Comparison of ENCODE assay signal across 8 cellular contexts in genomic region chr15:84845631-84846030, GRCh38. TPM values are rescaled to one million over a fixed set of nuclear protein-coding genes. Genes with fewer than 3 reads are reported as not detected.
DNase-seq lines count a peak whose midpoint lies in the region; FAIRE-seq and TF ChIP-seq lines count a peak whose summit lies in the region.
"Not testable (repeated sequence)": the region's sequence is repeated elsewhere in the genome, so short reads cannot be mapped to it uniquely, and the experiment has no call there.

No MANE protein-coding gene starts in this region.

- TF ChIP-seq EP300 in H1 (IDR thresholded peaks at IDR 0.05; ENCODE audit: borderline replicate concordance in 1 of 2, low read depth in 2 of 2, low read length in 2 of 2); sigmoid colon (IDR thresholded peaks at IDR 0.05): not testable (repeated sequence)

- H3K4me3 ChIP-seq in Loucy (ENCODE audit: low read length, poor library complexity, severe bottlenecking); H1 (ENCODE audit: extremely low read depth in 1 of 4, insufficient read depth in 2 of 4, low read depth in 3 of 4, low read length in 4 of 4); keratinocyte (ENCODE audit: control insufficient read depth in 2 of 3, extremely low read depth in 1 of 3, insufficient read depth in 2 of 3, low read depth in 1 of 3, low read length in 3 of 3); sigmoid colon; vagina: not testable (repeated sequence)

- H3K9ac ChIP-seq in Loucy (ENCODE audit: low read depth, low read length, poor library complexity, severe bottlenecking); H1 (replicated peaks in 1 of 4; ENCODE audit: extremely low read depth in 1 of 4, low read depth in 3 of 4, low read length in 3 of 4); keratinocyte (ENCODE audit: control insufficient read depth, extremely low read depth, insufficient read depth, low read length): not testable (repeated sequence)

- H4K8ac ChIP-seq in H1 (ENCODE audit: extremely low read depth, insufficient read depth, low read length) = not testable (repeated sequence)

- not testable (repeated sequence) for H3K9me1 ChIP-seq in keratinocyte (ENCODE audit: control insufficient read depth, extremely low read depth, insufficient read depth, low read length)

- CTCF ChIA-PET in H1 (lab: Charles Lee; ENCODE audit: partially characterized antibody) = interaction anchor here (0.7 to 6.7 kb wide), 28 partner anchors 7 to 198 kb away, joined by 3 to 89 read pairs (median 4); no protein-coding TSS in a partner anchor

- not testable (repeated sequence) for H3K27ac ChIP-seq in H1 (ENCODE audit: low read depth, low read length); keratinocyte (ENCODE audit: control insufficient read depth, insufficient read depth, low read length)
- peak overlapping the region; percentile 54 to 90 (median 67) for H3K27ac ChIP-seq in sigmoid colon
- H3K27ac ChIP-seq in vagina = peak overlapping the region; percentile 27

- H3K27me3 ChIP-seq in Loucy (ENCODE audit: insufficient read depth, low read length, poor library complexity, severe bottlenecking); H1 (replicated peaks in 1 of 4; ENCODE audit: control insufficient read depth in 3 of 4, extremely low read depth in 1 of 4, insufficient read depth in 3 of 4, low read length in 3 of 4); keratinocyte (ENCODE audit: control insufficient read depth, extremely low read depth, insufficient read depth, low read length); sigmoid colon; vagina: not testable (repeated sequence)

- not testable (repeated sequence) for H3K79me2 ChIP-seq in Loucy (ENCODE audit: insufficient read depth, low read length); H1 (ENCODE audit: control insufficient read depth in 1 of 2, insufficient read depth in 2 of 2, low read length in 2 of 2); keratinocyte (ENCODE audit: control insufficient read depth, insufficient read depth, low read length)

- peak; percentile 32 for DNase-seq in GM04504 (ENCODE audit: low read depth)
- DNase-seq in SK-MEL-5 (ENCODE audit: low read depth, low spot score) = peak; percentile 72
- DNase-seq in activated T-cell treated with anti-CD3 and anti-CD28 coated beads for 4 hours = peak; percentile 13
- DNase-seq in H1 (ENCODE audit: low read depth in 1 of 2, low spot score in 2 of 2) = peak; percentile 27 to 78
- DNase-seq in keratinocyte (ENCODE audit: low read depth, low spot score) = peak; percentile 33
- DNase-seq in sigmoid colon = peak; percentile 83
- DNase-seq in vagina (ENCODE audit: extremely low spot score in 2 of 2) = not testable (repeated sequence)

- not testable (repeated sequence) for H3K9me2 ChIP-seq in Loucy (replicated peaks; ENCODE audit: low read depth, low read length)

- H3K4me2 ChIP-seq in Loucy (ENCODE audit: low read depth, low read length, poor library complexity, severe bottlenecking); H1 (ENCODE audit: insufficient read depth in 1 of 2, low read depth in 2 of 2, low read length in 2 of 2); keratinocyte (ENCODE audit: control insufficient read depth, extremely low read depth, insufficient read depth, low read depth, low read length): not testable (repeated sequence)

- H4K5ac ChIP-seq in H1 (ENCODE audit: insufficient read length, low read depth, low read length) = not testable (repeated sequence)

- H3K56ac ChIP-seq in H1 (replicated peaks; ENCODE audit: insufficient read length, low read depth, low read length) = not testable (repeated sequence)

- not testable (repeated sequence) for H3K18ac ChIP-seq in H1 (ENCODE audit: extremely low read depth, low read length)

- not testable (repeated sequence) for H3K23ac ChIP-seq in H1 (ENCODE audit: insufficient read length)

- H2AFZ ChIP-seq in Loucy (ENCODE audit: low read length); H1 (ENCODE audit: low read length); keratinocyte (ENCODE audit: control insufficient read depth, low read length): not testable (repeated sequence)

- H4K20me1 ChIP-seq in Loucy (ENCODE audit: insufficient read depth, low read length, poor library complexity, severe bottlenecking); H1 (replicated peaks in 1 of 2; ENCODE audit: control insufficient read depth in 1 of 2, insufficient read depth in 2 of 2, low read length in 2 of 2); keratinocyte (ENCODE audit: control insufficient read depth, extremely low read depth, insufficient read depth, low read length): not testable (repeated sequence)

- dilution Hi-C loops in keratinocyte (cut with MboI; ENCODE audit: extremely low pct_ligation_motif_present, low sequenced_read_pairs) = not testable (repeated sequence)

- not testable (repeated sequence) for H2BK5ac ChIP-seq in H1 (ENCODE audit: low read depth, low read length)

- not testable (repeated sequence) for H3K9me3 ChIP-seq in Loucy (ENCODE audit: insufficient read depth, low read depth, low read length); H1 (ENCODE audit: insufficient read depth in 2 of 2, low read depth in 1 of 2, low read length in 1 of 2); keratinocyte (ENCODE audit: control insufficient read depth, low read depth, low read length); sigmoid colon; vagina

- H3K79me1 ChIP-seq in H1 (ENCODE audit: low read depth, low read length) = not testable (repeated sequence)

- H3K23me2 ChIP-seq in H1 (ENCODE audit: low read depth, low read length) = not testable (repeated sequence)

- H2BK20ac ChIP-seq in H1 (ENCODE audit: low read length) = not testable (repeated sequence)

- not testable (repeated sequence) for H2BK15ac ChIP-seq in H1 (ENCODE audit: low read length)

- H2BK120ac ChIP-seq in H1 (replicated peaks; ENCODE audit: low read depth, low read length) = not testable (repeated sequence)

- not testable (repeated sequence) for H4K91ac ChIP-seq in H1 (replicated peaks; ENCODE audit: insufficient read length, low read length)

- TF ChIP-seq RAD21 in H1 (IDR thresholded peaks at IDR 0.05 in 1 of 2, conservative IDR thresholded peaks at IDR 0.05 in 1 of 2; ENCODE audit: low read depth in 2 of 2, low read length in 2 of 2) = peak; percentile 60 to 64

- H3K14ac ChIP-seq in H1 (ENCODE audit: insufficient read length) = not testable (repeated sequence)

- TF ChIP-seq CTCF in Loucy (conservative IDR thresholded peaks at IDR 0.05; ENCODE audit: low read length) = peak; percentile 74
- TF ChIP-seq CTCF in H1 (IDR thresholded peaks at IDR 0.05; ENCODE audit: control extremely low read depth in 1 of 3, insufficient read depth in 1 of 3, low read depth in 1 of 3, low read length in 3 of 3) = peak; percentile 56 to 69 (median 63)
- TF ChIP-seq CTCF in keratinocyte (optimal IDR thresholded peaks at IDR 0.05 in 1 of 3, IDR thresholded peaks at IDR 0.05 in 1 of 3, conservative IDR thresholded peaks at IDR 0.05 in 1 of 3; ENCODE audit: extremely low read depth in 1 of 3, insufficient read depth in 2 of 3, low read length in 3 of 3) = peak; percentile 56 to 72 (median 66)
- TF ChIP-seq CTCF in sigmoid colon (IDR thresholded peaks at IDR 0.05) = peak; percentile 20 to 73 (median 68)
- TF ChIP-seq CTCF in vagina (IDR thresholded peaks at IDR 0.05) = peak; percentile 43 to 60 (median 49)

- not testable (repeated sequence) for H2AK5ac ChIP-seq in H1 (ENCODE audit: low read depth, low read length)

- H3K4ac ChIP-seq in H1 (replicated peaks; ENCODE audit: insufficient read length, low read depth, low read length) = not testable (repeated sequence)

- WGBS in H1 (ENCODE audit: extremely low coverage in 1 of 2, insufficient coverage in 1 of 2, insufficient read length in 1 of 2, insufficient replicate concordance in 2 of 2, low coverage in 1 of 2, low lambda C conversion rate in 2 of 2, missing lambda C conversion rate in 1 of 2), 2 experiments = 88% methylated on average over 7 of the region's 7 CpGs; no CpG with 5 or more reads in 1 of the 2 experiments
- WGBS in sigmoid colon, 2 donors = 50 to 77% methylated on average over 7 of the region's 7 CpGs

- not testable (repeated sequence) for TF ChIP-seq POLR2A in H1 (IDR thresholded peaks at IDR 0.05; ENCODE audit: control extremely low read depth in 1 of 2, low read depth in 2 of 2, low read length in 2 of 2); sigmoid colon (IDR thresholded peaks at IDR 0.05); vagina (IDR thresholded peaks at IDR 0.05)

- in situ Hi-C loops in SK-MEL-5 (cut with HindIII; ENCODE audit: low pct_unique_long_range_greater_than_20kb, low sequenced_read_pairs) = not testable (repeated sequence)

- FAIRE-seq in H1 (lab: Jason Lieb, UNC) = peak; percentile 60
- peak; percentile 81 for FAIRE-seq in keratinocyte (lab: Jason Lieb, UNC)

- intact Hi-C loops in sigmoid colon (cut with DNase I) = loop anchor here (2.0 to 10.0 kb wide), 2 partner anchors 83 to 131 kb away; partner anchors contain the start of gene SEC11A
- intact Hi-C loops in vagina (cut with DNase I) = not testable (repeated sequence)

- POLR2A ChIA-PET in H1 (lab: Charles Lee; ENCODE audit: partially characterized antibody) = interaction anchor here (1.4 to 1.8 kb wide), 2 partner anchors 9 to 29 kb away, joined by 3 to 5 read pairs; partner anchors contain the start of gene ALPK3

- not testable (repeated sequence) for H3F3A ChIP-seq in Loucy (ENCODE audit: low read depth)

- H2BK12ac ChIP-seq in H1 (ENCODE audit: low read depth, low read length) = not testable (repeated sequence)

- not testable (repeated sequence) for H3K36me3 ChIP-seq in Loucy (ENCODE audit: insufficient read depth, low read length); H1 (ENCODE audit: control insufficient read depth in 2 of 4, insufficient read depth in 4 of 4, low read length in 3 of 4); keratinocyte (ENCODE audit: control insufficient read depth in 2 of 2, extremely low read depth in 1 of 2, insufficient read depth in 2 of 2, low read length in 2 of 2); sigmoid colon; vagina

- not testable (repeated sequence) for H3K4me1 ChIP-seq in Loucy (ENCODE audit: insufficient read depth, low read length, poor library complexity, severe bottlenecking); H1 (replicated peaks in 1 of 4; ENCODE audit: control insufficient read depth in 3 of 4, insufficient read depth in 4 of 4, low read length in 3 of 4); keratinocyte (ENCODE audit: control insufficient read depth, extremely low read depth, insufficient read depth, low read length); vagina
- peaks cover 0 to 29% (median 18%) of the 10 kb centered on the region in 4 donors for H3K4me1 ChIP-seq in sigmoid colon

RNA-seq across cellular contexts. Expression of gene ALPK3, which starts 28.5 kb away (rescaled TPM):
- 0.03 TPM in 2 replicates for total RNA-seq in SK-MEL-5 (2014; rRNA removed; shearing (Covaris generic))
- 0.01 and 0.11 TPM in 2 replicates for polyA plus RNA-seq in SK-MEL-5 (2015; cell fraction: cytosol; rRNA removed)
- 0.11 and 0.21 TPM in 2 replicates for polyA plus RNA-seq in SK-MEL-5 (2015; cell fraction: nucleus; rRNA removed)
- 16.0 and 19.2 TPM in 2 replicates for total RNA-seq in H1 (2021; fragmentation: NEBNext Ultra II Directional; extraction: Animal tissue kit (Norgen Biotek cat#: 25700))
- 4.4 and 4.9 TPM in 2 replicates for polyA plus RNA-seq in H1 (2011; rRNA removed)
- 4.2 TPM for polyA plus RNA-seq in H1 (2011; cell fraction: cytosol; rRNA removed)
- polyA plus RNA-seq in H1 (2011; cell fraction: nucleus; rRNA removed) = 10.3 TPM
- 7.6 to 11.5 TPM (median 8.7 TPM) in 4 replicates for polyA plus RNA-seq in H1 (2012, experiment 1 of 2)
- 4.6 TPM for polyA plus RNA-seq in H1 (2012, experiment 2 of 2)
- polyA plus RNA-seq in H1 (2013, experiment 1 of 2) = 6.6 TPM
- 5.8 TPM for polyA plus RNA-seq in H1 (2013, experiment 2 of 2)
- 9.1 and 14.5 TPM in 2 replicates for polyA minus RNA-seq in H1 (2011; rRNA and poly(A)+ RNA removed)
- 5.1 TPM for polyA minus RNA-seq in H1 (2011; cell fraction: cytosol; rRNA and poly(A)+ RNA removed)
- polyA minus RNA-seq in H1 (2011; cell fraction: nucleus; rRNA and poly(A)+ RNA removed) = 7.5 TPM
- polyA plus RNA-seq in keratinocyte = 0.07 to 0.33 TPM (median 0.07 TPM) in 3 replicates
- polyA plus RNA-seq in keratinocyte (2011; ENCODE audit: low read depth) = 0.19 TPM
- 0.05 and 0.07 TPM in 2 replicates for polyA plus RNA-seq in keratinocyte (2011; cell fraction: cytosol; rRNA removed)
- polyA plus RNA-seq in keratinocyte (2011; cell fraction: nucleus; rRNA removed) = 1.3 and 1.6 TPM in 2 replicates
- polyA plus RNA-seq in keratinocyte (2012; ENCODE audit: low replicate concordance) = 0.30 and 0.40 TPM in 2 replicates
- 0.32 to 0.43 TPM in 2 of 3 replicates, not detected in the other for polyA minus RNA-seq in keratinocyte
- not detected for polyA minus RNA-seq in keratinocyte (2011; cell fraction: cytosol; rRNA and poly(A)+ RNA removed)
- 0.63 and 1.4 TPM in 2 replicates for polyA minus RNA-seq in keratinocyte (2011; cell fraction: nucleus; rRNA and poly(A)+ RNA removed)
- total RNA-seq in sigmoid colon = 10 to 100 TPM in 2 of 4 donors, 1 to 10 TPM in 2; 3.9 to 41.0 (median 14.2) TPM
- polyA plus RNA-seq in sigmoid colon = 1 to 10 TPM in 1 of 3 donors, under 1 TPM in 2; under 0.01 to 2.4 (median under 0.01) TPM
- 2.5 TPM for total RNA-seq in vagina

RNA-seq across cellular contexts. Expression of gene SLC28A1, which starts 38.8 kb away (rescaled TPM):
- not detected in 2 replicates for total RNA-seq in SK-MEL-5 (2014; rRNA removed; shearing (Covaris generic))
- polyA plus RNA-seq in SK-MEL-5 (2015; cell fraction: cytosol; rRNA removed) = not detected in 2 replicates
- polyA plus RNA-seq in SK-MEL-5 (2015; cell fraction: nucleus; rRNA removed) = not detected in 2 replicates
- total RNA-seq in H1 (2021; fragmentation: NEBNext Ultra II Directional; extraction: Animal tissue kit (Norgen Biotek cat#: 25700)) = not detected in 2 replicates
- 0.03 and 0.09 TPM in 2 replicates for polyA plus RNA-seq in H1 (2011; rRNA removed)
- 0.05 TPM for polyA plus RNA-seq in H1 (2011; cell fraction: cytosol; rRNA removed)
- 0.23 TPM for polyA plus RNA-seq in H1 (2011; cell fraction: nucleus; rRNA removed)
- 0.07 to 0.11 TPM in 2 of 4 replicates, not detected in the others for polyA plus RNA-seq in H1 (2012, experiment 1 of 2)
- not detected for polyA plus RNA-seq in H1 (2012, experiment 2 of 2)
- not detected for polyA plus RNA-seq in H1 (2013, experiment 1 of 2)
- not detected for polyA plus RNA-seq in H1 (2013, experiment 2 of 2)
- polyA minus RNA-seq in H1 (2011; rRNA and poly(A)+ RNA removed) = 0.10 TPM in 1 of 2 replicates, not detected in the other
- not detected for polyA minus RNA-seq in H1 (2011; cell fraction: cytosol; rRNA and poly(A)+ RNA removed)
- 0.20 TPM for polyA minus RNA-seq in H1 (2011; cell fraction: nucleus; rRNA and poly(A)+ RNA removed)
- polyA plus RNA-seq in keratinocyte = not detected in 3 replicates
- polyA plus RNA-seq in keratinocyte (2011; ENCODE audit: low read depth) = not detected
- polyA plus RNA-seq in keratinocyte (2011; cell fraction: cytosol; rRNA removed) = not detected in 2 replicates
- polyA plus RNA-seq in keratinocyte (2011; cell fraction: nucleus; rRNA removed) = not detected in 2 replicates
- polyA plus RNA-seq in keratinocyte (2012; ENCODE audit: low replicate concordance) = not detected in 2 replicates
- not detected in 3 replicates for polyA minus RNA-seq in keratinocyte
- not detected for polyA minus RNA-seq in keratinocyte (2011; cell fraction: cytosol; rRNA and poly(A)+ RNA removed)
- polyA minus RNA-seq in keratinocyte (2011; cell fraction: nucleus; rRNA and poly(A)+ RNA removed) = not detected in 2 replicates
- not detected for total RNA-seq in sigmoid colon
- not detected for polyA plus RNA-seq in sigmoid colon
- total RNA-seq in vagina = not detected
